19 cellular contexts compared by ENCODE assay signal in the genomic region with DNA sequence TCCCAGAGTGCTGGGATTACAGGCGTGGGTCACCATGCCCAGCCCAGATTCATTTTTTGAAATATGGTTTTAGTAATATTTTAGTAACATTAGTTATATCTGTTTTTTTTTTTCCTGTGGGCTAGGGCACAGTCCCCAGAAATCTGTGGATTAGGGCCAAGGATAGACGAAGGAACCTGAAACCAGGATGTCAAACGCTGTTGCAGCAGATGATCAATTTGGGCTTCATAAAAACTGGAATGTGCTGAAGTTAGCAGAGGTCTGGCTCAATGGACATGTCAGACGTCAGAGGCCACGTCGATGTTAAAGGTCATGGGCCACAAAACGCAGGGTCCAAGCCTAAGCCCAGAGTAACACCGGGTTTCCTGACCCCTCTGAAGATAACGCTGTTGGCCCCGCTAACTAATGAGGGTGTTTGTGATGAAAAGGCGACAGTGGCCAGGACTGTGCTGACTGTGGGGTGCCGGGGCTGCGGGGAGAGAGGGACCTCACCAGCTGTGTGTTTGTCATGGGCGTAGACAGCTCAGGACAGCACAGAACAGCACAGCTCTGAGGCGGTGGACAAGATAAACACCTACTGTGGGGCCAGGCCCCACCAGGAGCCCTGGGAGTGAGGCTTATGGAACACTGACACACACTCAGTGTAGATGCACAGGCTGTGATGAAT. TPM values are rescaled to one million over a fixed set of nuclear protein-coding genes. Genes with fewer than 3 reads are reported as not detected.
DNase-seq lines count a peak whose midpoint lies in the region; ATAC-seq and TF ChIP-seq lines count a peak whose summit lies in the region.
"Had no signal": no experiment of that assay in that cellular context is flagged by ENCODE, and none has a peak within 500 bp of the region (broad histone marks: within the 10 kb centered on the region; RNA-seq: fewer than 3 reads in every experiment).

No MANE protein-coding gene starts in this region.

- no peaks in the 10 kb centered on the region for H3F3A ChIP-seq in SK-N-SH (replicated peaks; ENCODE audit: insufficient read depth)

- H3K9me3 Mint-ChIP-seq in nephron progenitor cell (peaks cover 26% of the 10 kb centered on the region), immature natural killer cell (no peaks in the 10 kb centered on the region)

- H3K4me1 ChIP-seq in SK-N-SH (ENCODE audit: control insufficient read depth in 1 of 2, insufficient read depth in 2 of 2, low read depth in 1 of 2, low read length in 1 of 2) (no peaks in the 10 kb centered on the region), fibroblast of lung (ENCODE audit: control insufficient read depth, extremely low read depth, insufficient read depth, low read length) (peaks cover 2% of the 10 kb centered on the region), upper lobe of left lung (peaks cover 0 to 12% (median 5%) of the 10 kb centered on the region in 4 donors), testis (no peaks in the 10 kb centered on the region)

- TF ChIP-seq CTCF in SK-N-SH (IDR thresholded peaks at IDR 0.05) (no peak), fibroblast of lung (conservative IDR thresholded peaks at IDR 0.05 in 1 of 2, IDR thresholded peaks at IDR 0.05 in 1 of 2; ENCODE audit: low read depth in 1 of 2, low read length in 2 of 2) (no peak), nephron progenitor cell (IDR thresholded peaks at IDR 0.05) (no peak), upper lobe of left lung (IDR thresholded peaks at IDR 0.05) (no peak), testis (IDR thresholded peaks at IDR 0.05) (no peak), GM20000 (IDR thresholded peaks at IDR 0.05; ENCODE audit: extremely low read depth, missing control alignments) (no peak)

- intact Hi-C loops in testis (cut with DNase I; ENCODE audit: low total_unique reads), result no loop called here

- H2AFZ ChIP-seq in SK-N-SH (ENCODE audit: low read depth) (no peak overlapping the region), fibroblast of lung (ENCODE audit: low read length) (no peak overlapping the region)

- CTCF ChIA-PET in SK-N-SH (lab: Yijun Ruan, JAX), result no interaction called here

- H3K79me2 ChIP-seq in SK-N-SH (ENCODE audit: insufficient read depth) (no peaks in the 10 kb centered on the region), fibroblast of lung (ENCODE audit: control insufficient read depth, insufficient read depth, low read length) (no peaks in the 10 kb centered on the region)

- H3K4me3 ChIP-seq in SK-N-SH (ENCODE audit: low read depth in 2 of 2, low read length in 1 of 2) (no peak overlapping the region), fibroblast of lung (replicated peaks in 1 of 4; ENCODE audit: control extremely low read depth in 1 of 4, insufficient read depth in 1 of 4, low read depth in 3 of 4, low read length in 4 of 4) (no peak overlapping the region), upper lobe of left lung (no peak overlapping the region), testis (no peak overlapping the region)

- H4K20me1 ChIP-seq in SK-N-SH (ENCODE audit: insufficient read depth), result no peaks in the 10 kb centered on the region
- no peaks in the 10 kb centered on the region for H4K20me1 ChIP-seq in fibroblast of lung (ENCODE audit: control insufficient read depth, extremely low read depth, insufficient read depth, low read length)

- H3K36me3 ChIP-seq in SK-N-SH (replicated peaks in 1 of 2; ENCODE audit: control insufficient read depth in 1 of 2, insufficient read depth in 2 of 2, low read length in 1 of 2) (no peaks in the 10 kb centered on the region), fibroblast of lung (ENCODE audit: control insufficient read depth, insufficient read depth, low read length) (no peaks in the 10 kb centered on the region), upper lobe of left lung (no peaks in the 10 kb centered on the region), testis (ENCODE audit: low read depth, missing control alignments) (no peaks in the 10 kb centered on the region)

- H3K4me2 ChIP-seq in SK-N-SH, result no peak overlapping the region
- H3K4me2 ChIP-seq in fibroblast of lung (ENCODE audit: extremely low read depth, insufficient read depth, low read length), result no peak overlapping the region

- H3K4me3 Mint-ChIP-seq in nephron progenitor cell (no peak overlapping the region), immature natural killer cell (no peak overlapping the region)
- H3K4me3 Mint-ChIP-seq: CD14-positive monocyte, H9 had no signal

- WGBS in SK-N-SH (ENCODE audit: low lambda C conversion rate), result 87% methylated on average over 14 of the region's 15 CpGs
- 64 to 85% methylated on average over 13 to 15 of the region's 15 CpGs for WGBS in upper lobe of left lung, 2 donors
- 79 to 83% methylated on average over 14 to 15 of the region's 15 CpGs for WGBS in testis, 2 donors

- TF ChIP-seq POLR2A in upper lobe of left lung (IDR thresholded peaks at IDR 0.05) (no peak), testis (IDR thresholded peaks at IDR 0.05) (no peak)

- H3K27me3 Mint-ChIP-seq in nephron progenitor cell (ENCODE audit: low read depth, poor library complexity) (peaks cover 59% of the 10 kb centered on the region), immature natural killer cell (ENCODE audit: low read depth in 3 of 3) (peaks cover 4 to 15% (median 7%) of the 10 kb centered on the region in 3 donors)

- no peaks in the 10 kb centered on the region for H3K36me3 Mint-ChIP-seq in nephron progenitor cell (ENCODE audit: low read depth)
- no peaks in the 10 kb centered on the region for H3K36me3 Mint-ChIP-seq in immature natural killer cell
- H3K36me3 Mint-ChIP-seq: CD14-positive monocyte had no signal

- H3K4me1 Mint-ChIP-seq in nephron progenitor cell (peaks cover 26% of the 10 kb centered on the region), immature natural killer cell (no peaks in the 10 kb centered on the region)
- H3K4me1 Mint-ChIP-seq: CD14-positive monocyte had no signal

- H3K27ac Mint-ChIP-seq in nephron progenitor cell (peak overlapping the region; percentile 89), immature natural killer cell (no peak overlapping the region)

- H3K9ac ChIP-seq in SK-N-SH (no peak overlapping the region), fibroblast of lung (ENCODE audit: insufficient read depth, low read length) (no peak overlapping the region)

- POLR2A ChIA-PET in SK-N-SH (lab: Yijun Ruan, JAX), result no interaction called here

- no peaks in the 10 kb centered on the region for H3K9me2 ChIP-seq in SK-N-SH

- ATAC-seq in SK-N-SH treated with all-trans-retinoic acid at 6 μM for 48 hours (peak; percentile 27), upper lobe of left lung (ENCODE audit: low FRiP score in 2 of 2) (peak; percentile 24 to 38)

- no peak for TF ChIP-seq EP300 in SK-N-SH (IDR thresholded peaks at IDR 0.05; ENCODE audit: borderline replicate concordance in 1 of 2, low read depth in 1 of 2, low read length in 1 of 2)
- no peak for TF ChIP-seq EP300 in upper lobe of left lung (IDR thresholded peaks at IDR 0.05)

- TF ChIP-seq RAD21 in SK-N-SH (IDR thresholded peaks at IDR 0.05; ENCODE audit: low read length), result no peak

- H3K27ac ChIP-seq in SK-N-SH (ENCODE audit: low read depth in 2 of 2, low read length in 1 of 2) (no peak overlapping the region), fibroblast of lung (ENCODE audit: insufficient read depth, low read length) (peak overlapping the region; percentile 39), upper lobe of left lung (no peak overlapping the region), testis (no peak overlapping the region)
- H3K27ac ChIP-seq: 22Rv1, HL-60 had no signal

- no peak for DNase-seq in SK-N-SH
- peak; percentile 13 to 72 for DNase-seq in fibroblast of lung (ENCODE audit: low read depth in 2 of 2)
- no peak for DNase-seq in nephron progenitor cell
- no peak for DNase-seq in upper lobe of left lung
- no peak for DNase-seq in testis
- no peak for DNase-seq in GM20000 (ENCODE audit: low spot score)
- DNase-seq in immature natural killer cell, result no peak
- DNase-seq: DMS79 treated with DMSO at 0.1 percent for 48 hours, H9, NCI-H1105, NCI-H1694, NCI-H226, NCI-H524, OCI-M1, SHP77 treated with DMSO at 0.1 percent for 48 hours had no signal

- no peaks in the 10 kb centered on the region for H3K9me3 ChIP-seq in SK-N-SH
- no peaks in the 10 kb centered on the region for H3K9me3 ChIP-seq in fibroblast of lung (ENCODE audit: control insufficient read depth, insufficient read depth, low read depth, low read length)
- H3K9me3 ChIP-seq in upper lobe of left lung, result no peaks in the 10 kb centered on the region
- no peaks in the 10 kb centered on the region for H3K9me3 ChIP-seq in testis

- H3K27me3 ChIP-seq in SK-N-SH (ENCODE audit: insufficient read depth) (no peaks in the 10 kb centered on the region), fibroblast of lung (ENCODE audit: control insufficient read depth, insufficient read depth, low read length) (no peaks in the 10 kb centered on the region), upper lobe of left lung (no peaks in the 10 kb centered on the region), testis (no peaks in the 10 kb centered on the region)

RNA-seq across cellular contexts. Expression of gene GTPBP4, which starts 23.8 kb away (rescaled TPM):
- polyA plus RNA-seq in SK-N-SH (2012; rRNA removed) (36.6 and 41.2 TPM in 2 replicates), fibroblast of lung (34.4 and 51.3 TPM in 2 replicates), testis (ENCODE audit: insufficient read depth, low read depth, low replicate concordance) (81.8 TPM), immature natural killer cell (10 to 100 TPM; 10.5 to 22.5 (median 18.3) TPM)
- 46.1 and 69.3 TPM in 2 replicates for polyA plus RNA-seq in SK-N-SH (2012; cell fraction: cytosol; rRNA removed)
- 102 and 110 TPM in 2 replicates for polyA plus RNA-seq in SK-N-SH (2012; cell fraction: nucleus; rRNA removed)
- total RNA-seq in fibroblast of lung (26.5 and 28.7 TPM in 2 replicates), upper lobe of left lung (10 to 100 TPM; 22.0 to 41.9 (median 33.3) TPM), testis (10 to 100 TPM; 54.9 to 57.2 TPM)
- polyA plus RNA-seq in fibroblast of lung (2012), result 40.7 and 53.7 TPM in 2 replicates
- 31.3 and 43.0 TPM in 2 replicates for polyA minus RNA-seq in fibroblast of lung (ENCODE audit: low replicate concordance)

RNA-seq across cellular contexts. Expression of gene LARP4B, which starts 32.9 kb away (rescaled TPM):
- polyA plus RNA-seq in SK-N-SH (2012; rRNA removed) (23.3 and 25.1 TPM in 2 replicates), fibroblast of lung (38.6 and 44.3 TPM in 2 replicates), testis (ENCODE audit: insufficient read depth, low read depth, low replicate concordance) (54.2 TPM), immature natural killer cell (10 to 100 TPM in 2 of 3 donors, 1 to 10 TPM in 1; 4.7 to 35.8 (median 13.3) TPM)
- polyA plus RNA-seq in SK-N-SH (2012; cell fraction: cytosol; rRNA removed), result 17.3 and 18.6 TPM in 2 replicates
- polyA plus RNA-seq in SK-N-SH (2012; cell fraction: nucleus; rRNA removed), result 59.7 and 65.4 TPM in 2 replicates
- total RNA-seq in fibroblast of lung (19.8 and 25.4 TPM in 2 replicates), upper lobe of left lung (100 to 1,000 TPM; 106 to 154 (median 139) TPM), testis (10 to 100 TPM; 95.3 to 98.6 TPM)
- 29.7 and 30.0 TPM in 2 replicates for polyA plus RNA-seq in fibroblast of lung (2012)
- 62.4 and 81.8 TPM in 2 replicates for polyA minus RNA-seq in fibroblast of lung (ENCODE audit: low replicate concordance)

Comparison
In these comparisons a context has a peak if more than half of its experiments do, and no peak if none do; other contexts are left out.
1. DNase-seq: peak in fibroblast of lung (2 of 2); none in SK-N-SH (single experiment), nephron progenitor cell (single experiment), upper lobe of left lung (0 of 2), testis (single experiment), GM20000 (single experiment) and immature natural killer cell (0 of 3).